In genomic region chr3:49671291-49672288, GRCh38 we compare ENCODE assay signal across 8 cellular contexts. TPM values are rescaled to one million over a fixed set of nuclear protein-coding genes. Genes with fewer than 3 reads are reported as not detected.
A peak's percentile ranks its signal among the peaks of the same experiment; 100 is the strongest.
DNase-seq lines count a peak whose midpoint lies in the region; ATAC-seq lines count a peak whose summit lies in the region.

No MANE protein-coding gene starts in this region.

- peak; percentile 8 for ATAC-seq in activated T-helper 17 cell treated with anti-CD3 and anti-CD28 coated beads, Interleukin-2, amount 50 U/mL, for 72 hours (replicated peaks)
- no peak for ATAC-seq in HG03354 (IDR thresholded peaks at IDR 0.05; ENCODE audit: poor library complexity, severe bottlenecking, unreplicated experiment)
- ATAC-seq in HG02759 (IDR thresholded peaks at IDR 0.05; ENCODE audit: unreplicated experiment): no peak
- ATAC-seq in GM19035 (IDR thresholded peaks at IDR 0.05; ENCODE audit: unreplicated experiment): no peak

- in situ Hi-C loops in Caki2 (cut with HindIII; ENCODE audit: low pct_unique_long_range_greater_than_20kb, low sequenced_read_pairs): no loop called here

- H3K4me1 Mint-ChIP-seq in activated T-helper 17 cell treated with anti-CD3 and anti-CD28 coated beads, Interleukin-2, amount 50 U/mL, for 72 hours: peaks cover 11% of the 10 kb centered on the region

- H3K27me3 Mint-ChIP-seq in activated T-helper 17 cell treated with anti-CD3 and anti-CD28 coated beads, Interleukin-2, amount 50 U/mL, for 72 hours: no peaks in the 10 kb centered on the region

- no peaks in the 10 kb centered on the region for H3K9me3 Mint-ChIP-seq in activated T-helper 17 cell treated with anti-CD3 and anti-CD28 coated beads, Interleukin-2, amount 50 U/mL, for 72 hours

- DNase-seq in Caki2 (ENCODE audit: low read depth) (peak; percentile 42), NAMALWA (ENCODE audit: low spot score) (peak; percentile 68), globus pallidus (ENCODE audit: low spot score) (peak; percentile 45), renal cortical epithelial cell (ENCODE audit: low read depth) (peak; percentile 56)

- H3K27ac Mint-ChIP-seq in activated T-helper 17 cell treated with anti-CD3 and anti-CD28 coated beads, Interleukin-2, amount 50 U/mL, for 72 hours: peak overlapping the region; percentile 61

- H3K4me3 Mint-ChIP-seq in activated T-helper 17 cell treated with anti-CD3 and anti-CD28 coated beads, Interleukin-2, amount 50 U/mL, for 72 hours: peak overlapping the region; percentile 22

- H3K36me3 Mint-ChIP-seq in activated T-helper 17 cell treated with anti-CD3 and anti-CD28 coated beads, Interleukin-2, amount 50 U/mL, for 72 hours (ENCODE audit: low read depth): peaks cover 13% of the 10 kb centered on the region

RNA-seq across cellular contexts. Expression of gene APEH, which starts 2.6 kb away (rescaled TPM):
- total RNA-seq in Caki2 (2014; rRNA removed; shearing (Covaris generic); ENCODE audit: low replicate concordance): 122 and 164 TPM in 2 replicates
- total RNA-seq in activated T-helper 17 cell treated with anti-CD3 and anti-CD28 coated beads, Interleukin-2, amount 50 U/mL, for 72 hours: 100 to 1,000 TPM in 1 of 2 donors, 10 to 100 TPM in 1; 88.6 to 184 TPM
- 233 and 345 TPM in 2 replicates for total RNA-seq in renal cortical epithelial cell

RNA-seq across cellular contexts. Expression of gene MST1, which starts 17.7 kb away (rescaled TPM):
- 1.7 TPM in 2 replicates for total RNA-seq in Caki2 (2014; rRNA removed; shearing (Covaris generic); ENCODE audit: low replicate concordance)
- 10 to 100 TPM in 1 of 2 donors, 1 to 10 TPM in 1; 8.4 to 28.2 TPM for total RNA-seq in activated T-helper 17 cell treated with anti-CD3 and anti-CD28 coated beads, Interleukin-2, amount 50 U/mL, for 72 hours
- 2.3 and 11.7 TPM in 2 replicates for total RNA-seq in renal cortical epithelial cell

RNA-seq across cellular contexts. Expression of gene RNF123, which starts 17.8 kb away (rescaled TPM):
- 14.3 and 14.6 TPM in 2 replicates for total RNA-seq in Caki2 (2014; rRNA removed; shearing (Covaris generic); ENCODE audit: low replicate concordance)
- total RNA-seq in activated T-helper 17 cell treated with anti-CD3 and anti-CD28 coated beads, Interleukin-2, amount 50 U/mL, for 72 hours: 10 to 100 TPM; 22.8 to 44.5 TPM
- 11.8 and 36.9 TPM in 2 replicates for total RNA-seq in renal cortical epithelial cell

RNA-seq across cellular contexts. Expression of gene AMIGO3, which starts 47.9 kb away (rescaled TPM):
- total RNA-seq in Caki2 (2014; rRNA removed; shearing (Covaris generic); ENCODE audit: low replicate concordance): not detected in 2 replicates
- under 1 TPM in 1 of 2 donors, not detected in 1; 0.29 TPM for total RNA-seq in activated T-helper 17 cell treated with anti-CD3 and anti-CD28 coated beads, Interleukin-2, amount 50 U/mL, for 72 hours
- not detected in 2 replicates for total RNA-seq in renal cortical epithelial cell

RNA-seq across cellular contexts. Expression of gene GMPPB, which starts 52.2 kb away (rescaled TPM):
- total RNA-seq in Caki2 (2014; rRNA removed; shearing (Covaris generic); ENCODE audit: low replicate concordance): 32.1 and 35.9 TPM in 2 replicates
- 10 to 100 TPM; 22.4 to 38.7 TPM for total RNA-seq in activated T-helper 17 cell treated with anti-CD3 and anti-CD28 coated beads, Interleukin-2, amount 50 U/mL, for 72 hours
- 34.8 and 53.7 TPM in 2 replicates for total RNA-seq in renal cortical epithelial cell
